Comparison of ENCODE assay signal across 22 cellular contexts in genomic region chr5:112682621-112683061, GRCh38. TPM values are rescaled to one million over a fixed set of nuclear protein-coding genes. Genes with fewer than 3 reads are reported as not detected.
DNase-seq lines count a peak whose midpoint lies in the region; ATAC-seq and TF ChIP-seq lines count a peak whose summit lies in the region.
"Had no signal": no experiment of that assay in that cellular context is flagged by ENCODE, and none has a peak within 500 bp of the region (broad histone marks: within the 10 kb centered on the region; RNA-seq: fewer than 3 reads in every experiment).

No MANE protein-coding gene starts in this region.

- peaks cover 0 to 4% of the 10 kb centered on the region in 2 donors for H3K27me3 Mint-ChIP-seq in stimulated activated naive B cell treated with anti-CD40 and anti-IgM and Interleukin-4, amounts not matched to agents 10 μg/mL and 1 μg/mL and 100 μg/mL, for 72 hours
- peaks cover 25% of the 10 kb centered on the region for H3K27me3 Mint-ChIP-seq in activated CD8-positive, alpha-beta T cell treated with anti-CD3 and anti-CD28 coated beads, Interleukin-2, amount 10 ng/mL, durations not matched to agents 7 days and 5 days (ENCODE audit: low read depth)

- TF ChIP-seq CTCF in astrocyte of the spinal cord (IDR thresholded peaks at IDR 0.05; ENCODE audit: low read depth, low read length), result no peak

- H3K27me3 ChIP-seq in Karpas-422 (ENCODE audit: low read length) (no peaks in the 10 kb centered on the region), muscle layer of duodenum (ENCODE audit: low read depth, low read length) (no peaks in the 10 kb centered on the region)
- H3K27me3 ChIP-seq: neural progenitor cell had no signal

- no peaks in the 10 kb centered on the region for H3K9me3 ChIP-seq in Karpas-422 (ENCODE audit: low read length)
- H3K9me3 ChIP-seq in muscle layer of duodenum (ENCODE audit: control insufficient read depth in 1 of 2, low read length in 2 of 2), result no peaks in the 10 kb centered on the region

- POLR2A ChIA-PET in activated CD8-positive, alpha-beta T cell treated with anti-CD3 and anti-CD28 coated beads, Interleukin-2, amount 10 ng/mL, durations not matched to agents 7 days and 5 days (lab: Charles Lee), result no interaction called here

- ATAC-seq in GM18520 (IDR thresholded peaks at IDR 0.05; ENCODE audit: unreplicated experiment), result no peak
- no peak for ATAC-seq in stimulated activated naive B cell treated with anti-CD40 and anti-IgM and Interleukin-4, amounts not matched to agents 10 μg/mL and 1 μg/mL and 100 μg/mL, for 72 hours (replicated peaks)
- ATAC-seq in activated CD8-positive, alpha-beta T cell treated with anti-CD3 and anti-CD28 coated beads, Interleukin-2, amount 10 ng/mL, durations not matched to agents 7 days and 5 days, result no peak
- ATAC-seq: activated CD4-positive, CD25-positive, alpha-beta regulatory T cell treated with anti-CD3 and anti-CD28 coated beads, Interleukin-2, amount 50 U/mL, for 24 hours; GM12878; sciatic nerve; stimulated activated naive CD8-positive, alpha-beta T cell treated with anti-CD3 and anti-CD28 coated beads, Interleukin-15, Interleukin-2, amounts not matched to agents 100 U/mL and 50 U/mL, for 24 hours had no signal

- no peaks in the 10 kb centered on the region for H3K36me3 ChIP-seq in Karpas-422 (ENCODE audit: insufficient read depth, low read length)
- no peaks in the 10 kb centered on the region for H3K36me3 ChIP-seq in muscle layer of duodenum (ENCODE audit: control insufficient read depth in 1 of 2, insufficient read depth in 2 of 2, low read length in 2 of 2)
- H3K36me3 ChIP-seq: neural progenitor cell had no signal

- H3K4me3 ChIP-seq in Karpas-422 (ENCODE audit: low read length) (no peak overlapping the region), astrocyte of the spinal cord (ENCODE audit: low read depth, low read length) (no peak overlapping the region), muscle layer of duodenum (ENCODE audit: low read depth in 1 of 2, low read length in 2 of 2) (no peak overlapping the region)
- H3K4me3 ChIP-seq: GM12878, neural progenitor cell had no signal

- H2AFZ ChIP-seq in Karpas-422 (ENCODE audit: low read length), result peak overlapping the region; percentile 9; the same call in 1 of the 2 replicates
- H2AFZ ChIP-seq: neural progenitor cell had no signal

- CTCF ChIA-PET in activated CD8-positive, alpha-beta T cell treated with anti-CD3 and anti-CD28 coated beads, Interleukin-2, amount 10 ng/mL, durations not matched to agents 7 days and 5 days (lab: Charles Lee), result no interaction called here

- H3K4me2 ChIP-seq in Karpas-422 (ENCODE audit: low read depth, low read length, poor library complexity, severe bottlenecking), result no peak overlapping the region
- H3K4me2 ChIP-seq: neural progenitor cell had no signal

- H3K4me1 ChIP-seq in Karpas-422 (ENCODE audit: low read length), result peaks cover 77% of the 10 kb centered on the region
- peaks cover 0 to 14% of the 10 kb centered on the region in 2 donors for H3K4me1 ChIP-seq in muscle layer of duodenum (ENCODE audit: control insufficient read depth in 1 of 2, insufficient read depth in 2 of 2, low read length in 2 of 2)

- H3K9me3 Mint-ChIP-seq in stimulated activated naive B cell treated with anti-CD40 and anti-IgM and Interleukin-4, amounts not matched to agents 10 μg/mL and 1 μg/mL and 100 μg/mL, for 72 hours, result peaks cover 3 to 4% of the 10 kb centered on the region in 2 donors
- no peaks in the 10 kb centered on the region for H3K9me3 Mint-ChIP-seq in activated CD8-positive, alpha-beta T cell treated with anti-CD3 and anti-CD28 coated beads, Interleukin-2, amount 10 ng/mL, durations not matched to agents 7 days and 5 days (ENCODE audit: insufficient read depth)
- H3K9me3 Mint-ChIP-seq: activated T-cell treated with anti-CD3 and anti-CD28 coated beads, Interleukin-2, amount 50 U/mL, for 24 hours; neural progenitor cell had no signal

- DNase-seq in EH (ENCODE audit: low read depth) (peak; percentile 88), Karpas-422 (peak; percentile 39), astrocyte of the spinal cord (ENCODE audit: low read depth, low spot score) (peak; percentile 7), activated gamma-delta T cell (lab: John Stamatoyannopoulos, UW) (no peak)
- DNase-seq in stimulated activated naive B cell treated with anti-CD40 and anti-IgM and Interleukin-4, amounts not matched to agents 10 μg/mL and 1 μg/mL and 100 μg/mL, for 72 hours, result no peak
- DNase-seq in activated CD8-positive, alpha-beta T cell treated with anti-CD3 and anti-CD28 coated beads, Interleukin-2, amount 10 ng/mL, durations not matched to agents 7 days and 5 days, result no peak
- DNase-seq: activated T-cell treated with anti-CD3 and anti-CD28 coated beads, Interleukin-2, amount 50 U/mL, for 24 hours; CD4-positive, alpha-beta memory T cell; cortex of kidney; DMS 273 treated with DMSO at 0.1 percent for 48 hours; H7; mammary epithelial cell; NCI-H1436 treated with DMSO at 0.1 percent for 48 hours; NCI-H510A treated with DMSO at 0.1 percent for 48 hours; SIG-M5; stimulated activated naive CD8-positive, alpha-beta T cell treated with anti-CD3 and anti-CD28 coated beads, Interleukin-15, Interleukin-2, amounts not matched to agents 100 U/mL and 50 U/mL, for 24 hours had no signal

- no peaks in the 10 kb centered on the region for H3K36me3 Mint-ChIP-seq in stimulated activated naive B cell treated with anti-CD40 and anti-IgM and Interleukin-4, amounts not matched to agents 10 μg/mL and 1 μg/mL and 100 μg/mL, for 72 hours
- no peaks in the 10 kb centered on the region for H3K36me3 Mint-ChIP-seq in activated CD8-positive, alpha-beta T cell treated with anti-CD3 and anti-CD28 coated beads, Interleukin-2, amount 10 ng/mL, durations not matched to agents 7 days and 5 days (ENCODE audit: low read depth)
- H3K36me3 Mint-ChIP-seq: CD4-positive, alpha-beta memory T cell; neural progenitor cell had no signal

- in situ Hi-C loops in astrocyte of the spinal cord (cut with HindIII; ENCODE audit: low sequenced_read_pairs), result no loop called here

- no peaks in the 10 kb centered on the region for H3K9me2 ChIP-seq in Karpas-422 (replicated peaks; ENCODE audit: insufficient read depth, low read length)

- no peaks in the 10 kb centered on the region for H3K79me2 ChIP-seq in Karpas-422 (ENCODE audit: low read length)

- H3K4me1 Mint-ChIP-seq in stimulated activated naive B cell treated with anti-CD40 and anti-IgM and Interleukin-4, amounts not matched to agents 10 μg/mL and 1 μg/mL and 100 μg/mL, for 72 hours, result peaks cover 15 to 21% of the 10 kb centered on the region in 2 donors
- H3K4me1 Mint-ChIP-seq in activated CD8-positive, alpha-beta T cell treated with anti-CD3 and anti-CD28 coated beads, Interleukin-2, amount 10 ng/mL, durations not matched to agents 7 days and 5 days (ENCODE audit: low read depth), result no peaks in the 10 kb centered on the region

- no peak overlapping the region for H3K9ac ChIP-seq in Karpas-422 (ENCODE audit: low read length)
- H3K9ac ChIP-seq: neural progenitor cell had no signal

- peak overlapping the region; percentile 99 for H3K27ac ChIP-seq in Karpas-422 (ENCODE audit: low read length)
- H3K27ac ChIP-seq in muscle layer of duodenum (ENCODE audit: low read length), result peak overlapping the region; percentile 52
- H3K27ac ChIP-seq: neural progenitor cell had no signal

- H4K20me1 ChIP-seq in Karpas-422 (ENCODE audit: insufficient read depth, low read depth, low read length), result no peaks in the 10 kb centered on the region

- H3K27ac Mint-ChIP-seq in stimulated activated naive B cell treated with anti-CD40 and anti-IgM and Interleukin-4, amounts not matched to agents 10 μg/mL and 1 μg/mL and 100 μg/mL, for 72 hours, result no peak overlapping the region
- H3K27ac Mint-ChIP-seq in activated CD8-positive, alpha-beta T cell treated with anti-CD3 and anti-CD28 coated beads, Interleukin-2, amount 10 ng/mL, durations not matched to agents 7 days and 5 days, result no peak overlapping the region
- H3K27ac Mint-ChIP-seq: activated T-cell treated with anti-CD3 and anti-CD28 coated beads, Interleukin-2, amount 50 U/mL, for 24 hours; CD4-positive, alpha-beta memory T cell; neural progenitor cell had no signal

- no peak overlapping the region for H3K4me3 Mint-ChIP-seq in stimulated activated naive B cell treated with anti-CD40 and anti-IgM and Interleukin-4, amounts not matched to agents 10 μg/mL and 1 μg/mL and 100 μg/mL, for 72 hours
- H3K4me3 Mint-ChIP-seq in activated CD8-positive, alpha-beta T cell treated with anti-CD3 and anti-CD28 coated beads, Interleukin-2, amount 10 ng/mL, durations not matched to agents 7 days and 5 days, result no peak overlapping the region
- H3K4me3 Mint-ChIP-seq: activated T-cell treated with anti-CD3 and anti-CD28 coated beads, Interleukin-2, amount 50 U/mL, for 24 hours; CD4-positive, alpha-beta memory T cell; neural progenitor cell had no signal

RNA-seq across cellular contexts. Expression of gene APC, which starts 55.0 kb away (rescaled TPM):
- total RNA-seq in Karpas-422 (2014; rRNA removed; shearing (Covaris generic); ENCODE audit: low replicate concordance), result 76.8 and 103 TPM in 2 replicates
- 10 to 100 TPM; 21.5 to 24.5 TPM for total RNA-seq in activated CD8-positive, alpha-beta T cell treated with anti-CD3 and anti-CD28 coated beads, Interleukin-2, amount 10 ng/mL, durations not matched to agents 7 days and 5 days

Comparison
In these comparisons a context has a peak if more than half of its experiments do, and no peak if none do; other contexts are left out.
1. DNase-seq: peak in EH (single experiment), Karpas-422 (single experiment) and astrocyte of the spinal cord (single experiment); none in activated gamma-delta T cell (single experiment), stimulated activated naive B cell treated with anti-CD40 and anti-IgM and Interleukin-4, amounts not matched to agents 10 μg/mL and 1 μg/mL and 100 μg/mL, for 72 hours (single experiment) and activated CD8-positive, alpha-beta T cell treated with anti-CD3 and anti-CD28 coated beads, Interleukin-2, amount 10 ng/mL, durations not matched to agents 7 days and 5 days (single experiment).